10 cellular contexts compared by ENCODE assay signal in the genomic region with DNA sequence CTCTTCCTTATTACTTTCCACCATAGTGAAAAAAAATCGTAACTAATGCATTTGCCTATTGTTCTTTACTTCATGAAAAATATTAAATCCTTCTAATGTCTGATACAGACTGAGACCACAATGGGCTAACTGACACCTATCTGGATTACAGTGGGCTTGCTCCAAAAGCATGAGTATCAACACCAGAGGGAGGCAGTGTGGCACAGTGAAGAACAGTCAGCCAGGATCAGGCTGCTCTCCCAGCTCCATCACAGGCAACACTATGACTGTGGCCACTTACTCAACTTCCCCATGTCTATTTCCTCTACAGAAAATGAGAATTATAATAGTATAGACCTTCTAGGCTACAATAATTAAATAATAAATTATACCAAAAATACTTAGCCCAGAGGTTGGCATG.
DNase-seq lines count a peak whose midpoint lies in the region; ATAC-seq and TF ChIP-seq lines count a peak whose summit lies in the region.
"Had no signal": no experiment of that assay in that cellular context is flagged by ENCODE, and none has a peak within 500 bp of the region (broad histone marks: within the 10 kb centered on the region; RNA-seq: fewer than 3 reads in every experiment).

No MANE protein-coding gene starts in this region.

- H3K4me3 Mint-ChIP-seq in WTC11, result no peak overlapping the region

- CTCF ChIA-PET in WTC11 (lab: Charles Lee), result interaction anchor here (0.8 to 1.8 kb wide), 10 partner anchors 9 to 803 kb away, joined by 3 to 11 read pairs (median 3); no protein-coding TSS in a partner anchor

- no peak for TF ChIP-seq POLR2A in right lobe of liver (IDR thresholded peaks at IDR 0.05)

- ATAC-seq in WTC11 (peak; percentile 95), right lobe of liver (peak; percentile 62 to 78 (median 70)), GM21360 (IDR thresholded peaks at IDR 0.05; ENCODE audit: unreplicated experiment) (no peak)

- DNase-seq in DMS 273 (lab: John Stamatoyannopoulos, UW; ENCODE audit: unreplicated experiment) (peak; percentile 46), DMS 273 treated with DMSO at 0.1 percent for 48 hours (lab: John Stamatoyannopoulos, UW) (no peak), HL-60 (ENCODE audit: low read depth in 1 of 2, low spot score in 1 of 2) (peak; percentile 3 to 64), WTC11 (ENCODE audit: low spot score) (peak; percentile 23), right lobe of liver (no peak), GM19240 (ENCODE audit: insufficient read length, low spot score) (no peak), NCI-H2196 (lab: John Stamatoyannopoulos, UW; ENCODE audit: unreplicated experiment) (no peak)
- DNase-seq: stimulated activated CD8-positive, alpha-beta memory T cell treated with anti-CD3 and anti-CD28 coated beads, Interleukin-4, amount 100 ng/mL, for 48 hours had no signal

- H3K9me3 ChIP-seq in right lobe of liver, result no peaks in the 10 kb centered on the region
- H3K9me3 ChIP-seq: SJSA1 had no signal

- H3K27ac Mint-ChIP-seq in WTC11, result no peak overlapping the region

- H3K4me1 ChIP-seq in right lobe of liver, result peaks cover 0 to 3% (median 0%) of the 10 kb centered on the region in 4 donors

- no peaks in the 10 kb centered on the region for H3K27me3 Mint-ChIP-seq in WTC11 (ENCODE audit: low read depth)

- TF ChIP-seq CTCF in HL-60 (IDR thresholded peaks at IDR 0.05; ENCODE audit: insufficient read depth, low read length) (peak; percentile 10), WTC11 (IDR thresholded peaks at IDR 0.05) (no peak), right lobe of liver (IDR thresholded peaks at IDR 0.05) (peak in 3 of 4 donors; percentile 21 to 39 (median 29))

- no peaks in the 10 kb centered on the region for H3K27me3 ChIP-seq in HL-60 (ENCODE audit: insufficient read depth, poor library complexity, severe bottlenecking)
- no peaks in the 10 kb centered on the region for H3K27me3 ChIP-seq in right lobe of liver
- H3K27me3 ChIP-seq: SJSA1 had no signal

- peaks cover 13% of the 10 kb centered on the region for H3K9me3 Mint-ChIP-seq in WTC11

- intact Hi-C loops in right lobe of liver (cut with DNase I), result no loop called here

- H3K36me3 ChIP-seq in right lobe of liver, result peaks cover 0 to 10% (median 0%) of the 10 kb centered on the region in 4 donors

- POLR2A ChIA-PET in WTC11 (lab: Charles Lee), result interaction anchor here (1.0 kb wide), 1 partner anchor 19 kb away, joined by 3 read pairs; no protein-coding TSS in a partner anchor

- H3K36me3 Mint-ChIP-seq in WTC11, result peaks cover 20% of the 10 kb centered on the region

- no peak overlapping the region for H3K27ac ChIP-seq in HL-60 (replicated peaks)
- H3K27ac ChIP-seq in right lobe of liver, result no peak overlapping the region
- H3K27ac ChIP-seq: SJSA1 had no signal

- WGBS in right lobe of liver (ENCODE audit: insufficient coverage, low coverage, low lambda C conversion rate, missing lambda C conversion rate), result 75% methylated on average over 1 of the region's 1 CpG

- H3K4me3 ChIP-seq in HL-60 (replicated peaks; ENCODE audit: insufficient read depth, low read length) (no peak overlapping the region), right lobe of liver (no peak overlapping the region)
- H3K4me3 ChIP-seq: SJSA1 had no signal

- H3K4me1 Mint-ChIP-seq in WTC11, result peaks cover 3% of the 10 kb centered on the region

TF ChIP-seq in WTC11, 78 proteins besides CTCF, POLR2A, EP300 and RAD21:
- TF ChIP-seq MXD4 (CRISPR knock-in tag; IDR thresholded peaks at IDR 0.05; ENCODE audit: borderline replicate concordance) (no peak), ZNF396 (CRISPR knock-in tag; IDR thresholded peaks at IDR 0.05; ENCODE audit: borderline replicate concordance) (no peak), RORB (CRISPR knock-in tag; IDR thresholded peaks at IDR 0.05) (no peak)

Comparison
In these comparisons a context has a peak if more than half of its experiments do, and no peak if none do; other contexts are left out.
1. DNase-seq: peak in DMS 273 (single experiment), HL-60 (2 of 2) and WTC11 (single experiment); none in DMS 273 treated with DMSO at 0.1 percent for 48 hours (single experiment), right lobe of liver (0 of 3), GM19240 (single experiment) and NCI-H2196 (single experiment).